8 cellular contexts compared by ENCODE assay signal in the genomic region with DNA sequence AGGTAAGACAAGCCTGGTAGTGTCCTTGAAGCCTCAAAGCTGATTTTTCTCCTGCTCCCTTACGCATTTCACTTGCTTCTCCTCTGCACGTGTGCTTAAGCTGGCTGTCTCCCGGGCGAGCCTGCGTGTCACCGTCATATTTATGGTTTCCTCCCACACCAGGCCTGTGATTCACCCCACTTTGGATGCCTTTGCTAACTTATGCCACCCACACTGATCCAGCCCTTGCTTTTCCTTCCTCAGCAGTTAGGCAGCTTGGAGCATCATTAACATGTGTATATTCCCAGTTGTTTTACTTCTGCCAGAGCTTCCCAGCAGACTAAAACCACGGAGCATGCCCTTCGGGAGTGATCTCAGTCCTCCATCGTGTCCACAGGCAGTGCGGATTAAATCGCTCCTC. TPM values are rescaled to one million over a fixed set of nuclear protein-coding genes. Genes with fewer than 3 reads are reported as not detected.
DNase-seq lines count a peak whose midpoint lies in the region; ATAC-seq, FAIRE-seq and TF ChIP-seq lines count a peak whose summit lies in the region.

No MANE protein-coding gene starts in this region.

- no peak for TF ChIP-seq RAD21 in K562 (CRISPR knock-in tag; conservative IDR thresholded peaks at IDR 0.05 in 1 of 2, IDR thresholded peaks at IDR 0.05 in 1 of 2)

- H4K20me1 ChIP-seq in K562 (replicated peaks; ENCODE audit: control insufficient read depth, insufficient read depth, low read length), result no peaks in the 10 kb centered on the region

- TF ChIP-seq CTCF in K562 (IDR thresholded peaks at IDR 0.05 in 2 of 3, conservative IDR thresholded peaks at IDR 0.05 in 1 of 3; ENCODE audit: insufficient read depth in 2 of 3, low read depth in 1 of 3, low read length in 3 of 3) (no peak), lower lobe of right lung (IDR thresholded peaks at IDR 0.05) (no peak)

- peak; percentile 82 for FAIRE-seq in K562 (lab: Jason Lieb, UNC)

- H3K79me2 ChIP-seq in K562 (ENCODE audit: control insufficient read depth, insufficient read depth, low read length), result 0 out of 3 replicates have a peak, but pooled peaks cover 10% of the 10 kb centered on the region

- intact Hi-C loops in K562 (cut with micrococcal nuclease), result loop anchor here (5.0 to 10.0 kb wide), 4 partner anchors 59 to 191 kb away; no protein-coding TSS in a partner anchor
- intact Hi-C loops in lower lobe of right lung (cut with DNase I), result no loop called here

- no peaks in the 10 kb centered on the region for H3K27me3 ChIP-seq in K562 (ENCODE audit: control insufficient read depth in 2 of 2, insufficient read depth in 2 of 2, low read length in 2 of 2)
- no peaks in the 10 kb centered on the region for H3K27me3 ChIP-seq in lower lobe of right lung (ENCODE audit: low read depth)
- no peaks in the 10 kb centered on the region for H3K27me3 ChIP-seq in HAP-1 (ENCODE audit: low read depth)

- POLR2A ChIA-PET in K562 (lab: Yijun Ruan, JAX), result interaction anchor here (0.8 to 1.3 kb wide), 4 partner anchors 11 to 136 kb away, joined by 3 to 5 read pairs (median 4); no protein-coding TSS in a partner anchor

- DNase-seq in ELR (ENCODE audit: low read depth), result peak; percentile 97
- peak; percentile 66 for DNase-seq in T1000 (lab: John Stamatoyannopoulos, UW)
- DNase-seq in K562 (ENCODE audit: extremely low read depth in 1 of 4, low spot score in 3 of 4), result peak in 2 of 4 experiments; percentile 40 to 70
- peak; percentile 69 for DNase-seq in lower lobe of right lung
- DNase-seq in stimulated activated CD8-positive, alpha-beta memory T cell treated with anti-CD3 and anti-CD28 coated beads, Interleukin-12 subunit alpha, Interleukin-12 subunit beta, amount 100 ng/mL, for 1 hour (ENCODE audit: low read depth), result peak; percentile 18
- DNase-seq in NAMALWA (ENCODE audit: low spot score), result no peak
- DNase-seq in HAP-1 (ENCODE audit: low spot score in 2 of 2), result no peak

- 29% methylated on average over 11 of the region's 11 CpGs for WGBS in K562 (ENCODE audit: insufficient coverage, low coverage, missing lambda C conversion rate)

- H3K9ac ChIP-seq in K562 (ENCODE audit: insufficient read depth in 1 of 2, low read depth in 2 of 2, low read length in 2 of 2), result peak overlapping the region; percentile 17 to 75; a peak in 2 of 4 replicates

- no peaks in the 10 kb centered on the region for H3K9me1 ChIP-seq in K562 (ENCODE audit: control insufficient read depth, insufficient read depth, low read length)

- H3K27ac ChIP-seq in K562 (ENCODE audit: extremely low read depth, low read depth, low read length), result no peak overlapping the region
- peak overlapping the region; percentile 83 for H3K27ac ChIP-seq in lower lobe of right lung

- CTCF ChIA-PET in K562 (lab: Yijun Ruan, JAX; ENCODE audit: low intra/inter-chr PET ratio), result interaction anchor here (1.7 kb wide), 1 partner anchor 193 kb away, joined by 6 read pairs; no protein-coding TSS in a partner anchor

- peaks cover 31 to 35% of the 10 kb centered on the region in 2 experiments; a peak in 4 of 5 replicates for H3K4me1 ChIP-seq in K562 (replicated peaks in 1 of 2; ENCODE audit: control insufficient read depth in 2 of 2, insufficient read depth in 2 of 2, low read length in 2 of 2)
- H3K4me1 ChIP-seq in lower lobe of right lung, result peaks cover 61% of the 10 kb centered on the region
- peaks cover 12% of the 10 kb centered on the region for H3K4me1 ChIP-seq in HAP-1

- H3K4me2 ChIP-seq in K562 (ENCODE audit: insufficient read depth, low read length), result peak overlapping the region; percentile 81

- in situ Hi-C loops in K562 (cut with MboI) (no loop called here), HAP-1 (cut with MboI; ENCODE audit: low sequenced_read_pairs) (no loop called here)

- H3K36me3 ChIP-seq in K562 (ENCODE audit: control insufficient read depth, insufficient read depth, low read length) (no peaks in the 10 kb centered on the region; the same call in 2 of the 3 replicates), lower lobe of right lung (no peaks in the 10 kb centered on the region), HAP-1 (replicated peaks) (no peaks in the 10 kb centered on the region)

- H3K4me3 ChIP-seq in K562 (no peak overlapping the region), lower lobe of right lung (peak overlapping the region; percentile 86), HAP-1 (no peak overlapping the region)

- H3K9me3 ChIP-seq in K562 (replicated peaks; ENCODE audit: control insufficient read depth, insufficient read depth, low read depth, low read length) (no peaks in the 10 kb centered on the region; the same call in 1 of the 2 replicates), lower lobe of right lung (no peaks in the 10 kb centered on the region), HAP-1 (peaks cover 17% of the 10 kb centered on the region)

- no peak for TF ChIP-seq POLR2A in K562 (conservative IDR thresholded peaks at IDR 0.05)

- no peak for TF ChIP-seq EP300 in K562 (IDR thresholded peaks at IDR 0.05; ENCODE audit: low read length)

- ATAC-seq in K562 (peak; percentile 7; the same call in 1 of the 3 replicates), lower lobe of right lung (peak; percentile 45 to 74), HG03469 (IDR thresholded peaks at IDR 0.05; ENCODE audit: unreplicated experiment) (no peak)

- H2AFZ ChIP-seq in K562 (ENCODE audit: low read depth, low read length), result no peak overlapping the region

- BruUV-seq in K562 (replicated peaks; lab: Mats Ljungman, UMichigan), result no TSS peak

TF ChIP-seq in K562, 482 proteins besides CTCF, POLR2A, EP300 and RAD21 (continues in another document):
- TF ChIP-seq, protein P1, sequence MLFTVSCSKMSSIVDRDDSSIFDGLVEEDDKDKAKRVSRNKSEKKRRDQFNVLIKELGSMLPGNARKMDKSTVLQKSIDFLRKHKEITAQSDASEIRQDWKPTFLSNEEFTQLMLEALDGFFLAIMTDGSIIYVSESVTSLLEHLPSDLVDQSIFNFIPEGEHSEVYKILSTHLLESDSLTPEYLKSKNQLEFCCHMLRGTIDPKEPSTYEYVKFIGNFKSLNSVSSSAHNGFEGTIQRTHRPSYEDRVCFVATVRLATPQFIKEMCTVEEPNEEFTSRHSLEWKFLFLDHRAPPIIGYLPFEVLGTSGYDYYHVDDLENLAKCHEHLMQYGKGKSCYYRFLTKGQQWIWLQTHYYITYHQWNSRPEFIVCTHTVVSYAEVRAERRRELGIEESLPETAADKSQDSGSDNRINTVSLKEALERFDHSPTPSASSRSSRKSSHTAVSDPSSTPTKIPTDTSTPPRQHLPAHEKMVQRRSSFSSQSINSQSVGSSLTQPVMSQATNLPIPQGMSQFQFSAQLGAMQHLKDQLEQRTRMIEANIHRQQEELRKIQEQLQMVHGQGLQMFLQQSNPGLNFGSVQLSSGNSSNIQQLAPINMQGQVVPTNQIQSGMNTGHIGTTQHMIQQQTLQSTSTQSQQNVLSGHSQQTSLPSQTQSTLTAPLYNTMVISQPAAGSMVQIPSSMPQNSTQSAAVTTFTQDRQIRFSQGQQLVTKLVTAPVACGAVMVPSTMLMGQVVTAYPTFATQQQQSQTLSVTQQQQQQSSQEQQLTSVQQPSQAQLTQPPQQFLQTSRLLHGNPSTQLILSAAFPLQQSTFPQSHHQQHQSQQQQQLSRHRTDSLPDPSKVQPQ (CRISPR knock-in tag; IDR thresholded peaks at IDR 0.05; ENCODE audit: borderline replicate concordance), result no peak
- TF ChIP-seq ZC3H11A (IDR thresholded peaks at IDR 0.05; ENCODE audit: low read depth, low read length) (no peak), HDAC1 (IDR thresholded peaks at IDR 0.05) (0 out of 4 replicates have a peak, but pooled peaks of 1 of the 2 experiments have one; percentile 26), LCOR (CRISPR knock-in tag; IDR thresholded peaks at IDR 0.05) (no peak), CBX3 (IDR thresholded peaks at IDR 0.05; ENCODE audit: borderline replicate concordance in 1 of 2, low read length in 2 of 2) (peak in 1 of 2 experiments; percentile 19; a peak in 1 of 3 replicates)
- TF ChIP-seq, protein P2, sequence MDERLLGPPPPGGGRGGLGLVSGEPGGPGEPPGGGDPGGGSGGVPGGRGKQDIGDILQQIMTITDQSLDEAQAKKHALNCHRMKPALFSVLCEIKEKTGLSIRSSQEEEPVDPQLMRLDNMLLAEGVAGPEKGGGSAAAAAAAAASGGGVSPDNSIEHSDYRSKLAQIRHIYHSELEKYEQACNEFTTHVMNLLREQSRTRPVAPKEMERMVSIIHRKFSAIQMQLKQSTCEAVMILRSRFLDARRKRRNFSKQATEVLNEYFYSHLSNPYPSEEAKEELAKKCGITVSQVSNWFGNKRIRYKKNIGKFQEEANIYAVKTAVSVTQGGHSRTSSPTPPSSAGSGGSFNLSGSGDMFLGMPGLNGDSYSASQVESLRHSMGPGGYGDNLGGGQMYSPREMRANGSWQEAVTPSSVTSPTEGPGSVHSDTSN (CRISPR knock-in tag; IDR thresholded peaks at IDR 0.05; ENCODE audit: low read depth), result no peak
- TF ChIP-seq, protein P2 (tag; conservative IDR thresholded peaks at IDR 0.05; ENCODE audit: low read depth), result peak; percentile 54

RNA-seq across cellular contexts. Expression of a gene that starts 2.2 kb away (rescaled TPM):
- total RNA-seq in K562 (2011; cell fraction: chromatin; rRNA removed; ENCODE audit: low replicate concordance), result 39.5 and 67.1 TPM in 2 replicates
- 22.7 and 28.6 TPM in 2 replicates for total RNA-seq in K562 (2011; cell fraction: nucleolus; rRNA removed)
- total RNA-seq in K562 (2011; cell fraction: nucleoplasm; rRNA removed), result 36.4 and 54.3 TPM in 2 replicates
- total RNA-seq in K562 (2014; rRNA removed) (4.1 and 6.3 TPM in 2 replicates), K562 (2014; rRNA removed; fragmentation: Illumina TruSeq; extraction: Trizol) (4.4 and 4.9 TPM in 2 replicates), K562 (2015; rRNA removed; fragmentation: Illumina TruSeq; extraction: Trizol) (2.9 and 3.6 TPM in 2 replicates), K562 (2021) (4.0 and 4.2 TPM in 2 replicates), lower lobe of right lung (72.4 TPM)
- polyA plus RNA-seq in K562 (2011; rRNA removed) (7.9 and 10.0 TPM in 2 replicates), K562 (2014; fragmentation: Illumina TruSeq; extraction: Trizol) (3.5 and 4.1 TPM in 2 replicates), K562 (2014; fragmentation: Nextera tagmentation; extraction: Ambion mirVana) (1 to 10 TPM; 1.6 to 1.8 TPM), K562 (2014; rRNA removed) (3.1 and 4.4 TPM in 2 replicates)
- polyA plus RNA-seq in K562 (2011; cell fraction: cytosol; rRNA removed), result 2.8 and 4.2 TPM in 2 replicates
- polyA plus RNA-seq in K562 (2011; cell fraction: nucleus; rRNA removed), result 7.7 and 8.6 TPM in 2 replicates
- polyA plus RNA-seq in K562 (2012), result 2.7 and 8.7 TPM in 2 replicates
- 11.3 and 14.3 TPM in 2 replicates for polyA minus RNA-seq in K562 (2011; rRNA and poly(A)+ RNA removed)
- polyA minus RNA-seq in K562 (2011; cell fraction: cytosol; rRNA and poly(A)+ RNA removed), result 2.3 and 3.1 TPM in 2 replicates
- polyA minus RNA-seq in K562 (2011; cell fraction: nucleus; rRNA and poly(A)+ RNA removed), result 6.5 and 12.1 TPM in 2 replicates

Comparison
In these comparisons a context has a peak if more than half of its experiments do, and no peak if none do; other contexts are left out.
1. DNase-seq: peak in ELR (single experiment), T1000 (single experiment), lower lobe of right lung (single experiment) and stimulated activated CD8-positive, alpha-beta memory T cell treated with anti-CD3 and anti-CD28 coated beads, Interleukin-12 subunit alpha, Interleukin-12 subunit beta, amount 100 ng/mL, for 1 hour (single experiment); none in NAMALWA (single experiment) and HAP-1 (0 of 2).